In genomic region chr7:143389316-143390097, GRCh38 we compare ENCODE assay signal across 13 cellular contexts. TPM values are rescaled to one million over a fixed set of nuclear protein-coding genes. Genes with fewer than 3 reads are reported as not detected.
DNase-seq lines count a peak whose midpoint lies in the region; ATAC-seq and TF ChIP-seq lines count a peak whose summit lies in the region.
"Had no signal": no experiment of that assay in that cellular context is flagged by ENCODE, and none has a peak within 500 bp of the region (broad histone marks: within the 10 kb centered on the region; RNA-seq: fewer than 3 reads in every experiment).

No MANE protein-coding gene starts in this region.

- CTCF ChIA-PET in activated naive CD4-positive, alpha-beta T cell treated with anti-CD3 and anti-CD28 coated beads for 36 hours (lab: Charles Lee) = interaction anchor here (1.5 kb wide), 1 partner anchor 17 kb away, joined by 4 read pairs; no protein-coding TSS in a partner anchor
- CTCF ChIA-PET in activated CD8-positive, alpha-beta T cell treated with anti-CD3 and anti-CD28 coated beads, Interleukin-2, amount 10 ng/mL, durations not matched to agents 7 days and 5 days (lab: Charles Lee) = interaction anchor here (0.6 to 2.8 kb wide), 6 partner anchors 10 to 1652 kb away, joined by 3 to 10 read pairs (median 5); partner anchors contain the start of gene SSBP1

- H3K4me3 Mint-ChIP-seq in activated naive CD4-positive, alpha-beta T cell treated with anti-CD3 and anti-CD28 coated beads for 36 hours = no peak overlapping the region
- H3K4me3 Mint-ChIP-seq in activated CD8-positive, alpha-beta T cell treated with anti-CD3 and anti-CD28 coated beads, Interleukin-2, amount 10 ng/mL, durations not matched to agents 7 days and 5 days = no peak overlapping the region
- H3K4me3 Mint-ChIP-seq: stimulated activated memory B cell treated with anti-CD40 and anti-IgM and Interleukin-4, amounts not matched to agents 10 μg/mL and 1 μg/mL and 100 μg/mL, for 72 hours had no signal

- H3K4me1 Mint-ChIP-seq in activated naive CD4-positive, alpha-beta T cell treated with anti-CD3 and anti-CD28 coated beads for 36 hours (ENCODE audit: low read depth) = peaks cover 10% of the 10 kb centered on the region
- H3K4me1 Mint-ChIP-seq in activated CD8-positive, alpha-beta T cell treated with anti-CD3 and anti-CD28 coated beads, Interleukin-2, amount 10 ng/mL, durations not matched to agents 7 days and 5 days (ENCODE audit: low read depth) = peaks cover 28% of the 10 kb centered on the region
- H3K4me1 Mint-ChIP-seq: stimulated activated memory B cell treated with anti-CD40 and anti-IgM and Interleukin-4, amounts not matched to agents 10 μg/mL and 1 μg/mL and 100 μg/mL, for 72 hours had no signal

- intact Hi-C loops in activated naive CD4-positive, alpha-beta T cell treated with anti-CD3 and anti-CD28 coated beads for 36 hours (cut with micrococcal nuclease) = no loop called here
- intact Hi-C loops in esophagus squamous epithelium (cut with DNase I) (no loop called here), tibial artery (cut with DNase I; ENCODE audit: low total_unique reads) (no loop called here)

- H3K27ac ChIP-seq in esophagus squamous epithelium (peak overlapping the region; percentile 70 to 100 (median 96)), tibial artery (peak overlapping the region; percentile 96 to 100)
- H3K27ac ChIP-seq: SJSA1 had no signal

- H3K36me3 Mint-ChIP-seq in activated naive CD4-positive, alpha-beta T cell treated with anti-CD3 and anti-CD28 coated beads for 36 hours (ENCODE audit: low read depth) = peaks cover 5% of the 10 kb centered on the region
- peaks cover 52% of the 10 kb centered on the region for H3K36me3 Mint-ChIP-seq in activated CD8-positive, alpha-beta T cell treated with anti-CD3 and anti-CD28 coated beads, Interleukin-2, amount 10 ng/mL, durations not matched to agents 7 days and 5 days (ENCODE audit: low read depth)

- no peak for TF ChIP-seq POLR2A in esophagus squamous epithelium (IDR thresholded peaks at IDR 0.05)

- no peak for DNase-seq in activated naive CD4-positive, alpha-beta T cell treated with anti-CD3 and anti-CD28 coated beads for 36 hours
- DNase-seq in activated naive CD4-positive, alpha-beta T cell (lab: John Stamatoyannopoulos, UW) = no peak
- no peak for DNase-seq in activated CD8-positive, alpha-beta T cell treated with anti-CD3 and anti-CD28 coated beads, Interleukin-2, amount 10 ng/mL, durations not matched to agents 7 days and 5 days
- DNase-seq in esophagus squamous epithelium (lab: John Stamatoyannopoulos, UW) (no peak), tibial artery (peak in 1 of 2 donors; percentile 63), kidney tubule cell (ENCODE audit: low spot score) (no peak), foreskin melanocyte (no peak)
- DNase-seq: GF-D8, nucleus accumbens had no signal

- ATAC-seq in activated CD8-positive, alpha-beta T cell treated with anti-CD3 and anti-CD28 coated beads, Interleukin-2, amount 10 ng/mL, durations not matched to agents 7 days and 5 days = no peak
- no peak for ATAC-seq in HG02870 (IDR thresholded peaks at IDR 0.05; ENCODE audit: unreplicated experiment)
- ATAC-seq: stimulated activated memory B cell treated with anti-CD40 and anti-IgM and Interleukin-4, amounts not matched to agents 10 μg/mL and 1 μg/mL and 100 μg/mL, for 72 hours had no signal

- H3K27me3 ChIP-seq in esophagus squamous epithelium (no peaks in the 10 kb centered on the region), tibial artery (no peaks in the 10 kb centered on the region)
- H3K27me3 ChIP-seq: SJSA1 had no signal

- no peak overlapping the region for H3K4me3 ChIP-seq in esophagus squamous epithelium
- no peak overlapping the region for H3K4me3 ChIP-seq in tibial artery
- H3K4me3 ChIP-seq: SJSA1 had no signal

- H3K9me3 ChIP-seq in esophagus squamous epithelium = no peaks in the 10 kb centered on the region
- H3K9me3 ChIP-seq in tibial artery = no peaks in the 10 kb centered on the region
- H3K9me3 ChIP-seq: SJSA1 had no signal

- 19 to 57% methylated on average over 2 to 6 of the region's 15 CpGs for WGBS in esophagus squamous epithelium, 2 donors

- H3K36me3 ChIP-seq in esophagus squamous epithelium (peaks cover 21 to 79% (median 34%) of the 10 kb centered on the region in 3 donors), tibial artery (peaks cover 28 to 55% (median 52%) of the 10 kb centered on the region in 3 donors)

- H3K4me1 ChIP-seq in esophagus squamous epithelium = peaks cover 45 to 97% (median 53%) of the 10 kb centered on the region in 3 donors
- peaks cover 5 to 96% (median 86%) of the 10 kb centered on the region in 4 donors for H3K4me1 ChIP-seq in tibial artery

- TF ChIP-seq CTCF in esophagus squamous epithelium (IDR thresholded peaks at IDR 0.05) (no peak), tibial artery (IDR thresholded peaks at IDR 0.05) (no peak)

- POLR2A ChIA-PET in activated CD8-positive, alpha-beta T cell treated with anti-CD3 and anti-CD28 coated beads, Interleukin-2, amount 10 ng/mL, durations not matched to agents 7 days and 5 days (lab: Charles Lee) = interaction anchor here (1.1 to 2.0 kb wide), 4 partner anchors 8 to 18 kb away, joined by 3 to 11 read pairs (median 4); no protein-coding TSS in a partner anchor

- peak overlapping the region; percentile 84 for H3K27ac Mint-ChIP-seq in activated naive CD4-positive, alpha-beta T cell treated with anti-CD3 and anti-CD28 coated beads for 36 hours
- peak overlapping the region; percentile 73 for H3K27ac Mint-ChIP-seq in activated CD8-positive, alpha-beta T cell treated with anti-CD3 and anti-CD28 coated beads, Interleukin-2, amount 10 ng/mL, durations not matched to agents 7 days and 5 days
- H3K27ac Mint-ChIP-seq: stimulated activated memory B cell treated with anti-CD40 and anti-IgM and Interleukin-4, amounts not matched to agents 10 μg/mL and 1 μg/mL and 100 μg/mL, for 72 hours had no signal

- no peaks in the 10 kb centered on the region for H3K27me3 Mint-ChIP-seq in activated naive CD4-positive, alpha-beta T cell treated with anti-CD3 and anti-CD28 coated beads for 36 hours (ENCODE audit: low read depth)
- H3K27me3 Mint-ChIP-seq in activated CD8-positive, alpha-beta T cell treated with anti-CD3 and anti-CD28 coated beads, Interleukin-2, amount 10 ng/mL, durations not matched to agents 7 days and 5 days (ENCODE audit: low read depth) = no peaks in the 10 kb centered on the region
- H3K27me3 Mint-ChIP-seq: stimulated activated memory B cell treated with anti-CD40 and anti-IgM and Interleukin-4, amounts not matched to agents 10 μg/mL and 1 μg/mL and 100 μg/mL, for 72 hours had no signal

- no peaks in the 10 kb centered on the region for H3K9me3 Mint-ChIP-seq in activated naive CD4-positive, alpha-beta T cell treated with anti-CD3 and anti-CD28 coated beads for 36 hours
- H3K9me3 Mint-ChIP-seq in activated CD8-positive, alpha-beta T cell treated with anti-CD3 and anti-CD28 coated beads, Interleukin-2, amount 10 ng/mL, durations not matched to agents 7 days and 5 days (ENCODE audit: insufficient read depth) = no peaks in the 10 kb centered on the region
- H3K9me3 Mint-ChIP-seq: stimulated activated memory B cell treated with anti-CD40 and anti-IgM and Interleukin-4, amounts not matched to agents 10 μg/mL and 1 μg/mL and 100 μg/mL, for 72 hours had no signal

RNA-seq across cellular contexts. Expression of gene ZYX, which starts 8.4 kb away (rescaled TPM):
- 10 to 100 TPM; 75.1 to 81.5 TPM for total RNA-seq in activated naive CD4-positive, alpha-beta T cell treated with anti-CD3 and anti-CD28 coated beads for 36 hours
- total RNA-seq in activated CD8-positive, alpha-beta T cell treated with anti-CD3 and anti-CD28 coated beads, Interleukin-2, amount 10 ng/mL, durations not matched to agents 7 days and 5 days = 100 to 1,000 TPM; 179 to 192 TPM
- 10 to 100 TPM; 40.2 to 78.8 (median 68.6) TPM for total RNA-seq in esophagus squamous epithelium

RNA-seq across cellular contexts. Expression of gene EPHA1, which starts 19.1 kb away (rescaled TPM):
- 1 to 10 TPM; 1.0 to 1.3 TPM for total RNA-seq in activated naive CD4-positive, alpha-beta T cell treated with anti-CD3 and anti-CD28 coated beads for 36 hours
- total RNA-seq in activated CD8-positive, alpha-beta T cell treated with anti-CD3 and anti-CD28 coated beads, Interleukin-2, amount 10 ng/mL, durations not matched to agents 7 days and 5 days = 10 to 100 TPM; 12.4 to 15.7 TPM
- total RNA-seq in esophagus squamous epithelium = 100 to 1,000 TPM in 1 of 4 donors, 10 to 100 TPM in 3; 64.5 to 132 (median 77.4) TPM
- total RNA-seq: SJSA1 had no signal

RNA-seq across cellular contexts. Expression of gene FAM131B, which starts 27.0 kb away (rescaled TPM):
- 1 to 10 TPM; 1.5 to 1.7 TPM for total RNA-seq in activated naive CD4-positive, alpha-beta T cell treated with anti-CD3 and anti-CD28 coated beads for 36 hours
- total RNA-seq in activated CD8-positive, alpha-beta T cell treated with anti-CD3 and anti-CD28 coated beads, Interleukin-2, amount 10 ng/mL, durations not matched to agents 7 days and 5 days = 1 to 10 TPM; 2.2 to 2.4 TPM
- under 1 TPM; 0.09 to 0.76 (median 0.46) TPM for total RNA-seq in esophagus squamous epithelium

RNA-seq across cellular contexts. Expression of gene TAS2R60, which starts 53.7 kb away (rescaled TPM):
- total RNA-seq in activated naive CD4-positive, alpha-beta T cell treated with anti-CD3 and anti-CD28 coated beads for 36 hours = not detected
- under 1 TPM; 0.26 to 0.29 TPM for total RNA-seq in activated CD8-positive, alpha-beta T cell treated with anti-CD3 and anti-CD28 coated beads, Interleukin-2, amount 10 ng/mL, durations not matched to agents 7 days and 5 days
- total RNA-seq in esophagus squamous epithelium = not detected
- total RNA-seq: kidney epithelial cell, SJSA1 had no signal

Comparison
In these comparisons a context has a peak if more than half of its experiments do, and no peak if none do; other contexts are left out.
1. RNA of gene EPHA1, which starts 19.1 kb away (total RNA-seq): 64.5 to 132 TPM in esophagus squamous epithelium and 12.4 to 15.7 TPM in activated CD8-positive, alpha-beta T cell treated with anti-CD3 and anti-CD28 coated beads, Interleukin-2, amount 10 ng/mL, durations not matched to agents 7 days and 5 days; 1.0 to 1.3 TPM in activated naive CD4-positive, alpha-beta T cell treated with anti-CD3 and anti-CD28 coated beads for 36 hours; every median in the first group is over 4 times any median in the second.